Comparison of ENCODE assay signal across 8 cellular contexts in genomic region chr12:54390668-54391551, GRCh38. TPM values are rescaled to one million over a fixed set of nuclear protein-coding genes. Genes with fewer than 3 reads are reported as not detected.
A peak's percentile ranks its signal among the peaks of the same experiment; 100 is the strongest.
DNase-seq lines count a peak whose midpoint lies in the region; ATAC-seq and TF ChIP-seq lines count a peak whose summit lies in the region.
"Had no signal": no experiment of that assay in that cellular context is flagged by ENCODE, and none has a peak within 500 bp of the region (broad histone marks: within the 10 kb centered on the region; RNA-seq: fewer than 3 reads in every experiment).

No MANE protein-coding gene starts in this region.

- H3K56ac ChIP-seq in mesendoderm (ENCODE audit: low read length): peak overlapping the region; percentile 93

- H2BK15ac ChIP-seq in mesendoderm (replicated peaks; ENCODE audit: low read depth): peak overlapping the region; percentile 45

- no peak overlapping the region for H4K8ac ChIP-seq in mesendoderm (ENCODE audit: low read depth, low read length)

- H3K4ac ChIP-seq in mesendoderm (ENCODE audit: low read depth, low read length): no peak overlapping the region

- peak overlapping the region; percentile 77 for H3K18ac ChIP-seq in mesendoderm (ENCODE audit: low read length)

- no peak for TF ChIP-seq CTCF in activated B cell treated with CpG ODN at 0.5 μM for 24 hours (IDR thresholded peaks at IDR 0.05)

- TF ChIP-seq POLR2A in GM19193 (IDR thresholded peaks at IDR 0.05; ENCODE audit: extremely low read depth, insufficient read depth, insufficient read length): peak; percentile 30

- POLR2A ChIA-PET in activated B cell treated with CpG ODN at 0.5 μM for 24 hours (lab: Charles Lee): interaction anchor here (0.6 kb wide), 3 partner anchors 12 to 35 kb away, joined by 7 to 9 read pairs (median 8); no protein-coding TSS in a partner anchor

- ATAC-seq in activated B cell treated with CpG ODN at 0.5 μM for 24 hours (ENCODE audit: low read depth) (peak; percentile 96), HG02870 (IDR thresholded peaks at IDR 0.05; ENCODE audit: unreplicated experiment) (no peak)

- H3K27me3 ChIP-seq in mesendoderm (ENCODE audit: insufficient read depth, low read length, poor library complexity): no peaks in the 10 kb centered on the region
- H3K27me3 ChIP-seq: adrenal gland had no signal

- H2BK120ac ChIP-seq in mesendoderm (ENCODE audit: low read depth, low read length): peak overlapping the region; percentile 50

- H3K36me3 ChIP-seq in mesendoderm (ENCODE audit: control insufficient read depth, insufficient read depth, low read length): peaks cover 4% of the 10 kb centered on the region

- no peaks in the 10 kb centered on the region for H3K9me3 Mint-ChIP-seq in activated B cell treated with CpG ODN at 0.5 μM for 24 hours

- DNase-seq in NCI-H128 (lab: John Stamatoyannopoulos, UW; ENCODE audit: unreplicated experiment): peak; percentile 42
- DNase-seq in activated B cell treated with CpG ODN at 0.5 μM for 24 hours: peak; percentile 74
- DNase-seq in caudate nucleus (lab: John Stamatoyannopoulos, UW): peak in 38 of 61 donors; percentile 5 to 74 (median 38)
- DNase-seq in mesendoderm: peak; percentile 86
- peak; percentile 40 to 71 for DNase-seq in stimulated activated CD8-positive, alpha-beta memory T cell treated with anti-CD3 and anti-CD28 coated beads, Interleukin-7, amount 100 ng/mL, for 4 hours (ENCODE audit: low read depth in 2 of 2)

- H3K4me2 ChIP-seq in mesendoderm (ENCODE audit: low read length): peak overlapping the region; percentile 84

- peaks cover 63% of the 10 kb centered on the region for H3K4me1 Mint-ChIP-seq in activated B cell treated with CpG ODN at 0.5 μM for 24 hours

- peak overlapping the region; percentile 40 for H3K27ac ChIP-seq in caudate nucleus (ENCODE audit: low read depth, low read length)
- H3K27ac ChIP-seq in mesendoderm (ENCODE audit: low read depth, low read length): no peak overlapping the region
- H3K27ac ChIP-seq: adrenal gland had no signal

- CTCF ChIA-PET in activated B cell treated with CpG ODN at 0.5 μM for 24 hours (lab: Charles Lee): interaction anchor here (0.8 to 2.6 kb wide), 4 partner anchors 9 to 174 kb away, joined by 3 to 10 read pairs (median 4); no protein-coding TSS in a partner anchor

- H3K27ac Mint-ChIP-seq in activated B cell treated with CpG ODN at 0.5 μM for 24 hours: peak overlapping the region; percentile 41

- H3K9ac ChIP-seq in mesendoderm (ENCODE audit: low read length): peak overlapping the region; percentile 88

- no peak overlapping the region for H2AK5ac ChIP-seq in mesendoderm (ENCODE audit: low read length)

- H4K5ac ChIP-seq in mesendoderm (ENCODE audit: low read length): no peak overlapping the region

- peak overlapping the region; percentile 58 for H2BK5ac ChIP-seq in mesendoderm (ENCODE audit: low read length)

- peak overlapping the region; percentile 80 for H3K4me3 ChIP-seq in mesendoderm (ENCODE audit: low read length)

- H3K23ac ChIP-seq in mesendoderm (ENCODE audit: low read length): peak overlapping the region; percentile 39

- no peaks in the 10 kb centered on the region for H3K79me1 ChIP-seq in mesendoderm (ENCODE audit: low read length)

- WGBS in mesendoderm (ENCODE audit: extremely low coverage, insufficient coverage, low lambda C conversion rate): no CpG with 5 or more reads among the region's 51 CpGs

- H3K79me2 ChIP-seq in mesendoderm (ENCODE audit: control insufficient read depth, insufficient read depth, low read length): no peaks in the 10 kb centered on the region

- H3K27me3 Mint-ChIP-seq in activated B cell treated with CpG ODN at 0.5 μM for 24 hours: no peaks in the 10 kb centered on the region

- peak overlapping the region; percentile 83 for H3K4me3 Mint-ChIP-seq in activated B cell treated with CpG ODN at 0.5 μM for 24 hours

- intact Hi-C loops in activated B cell treated with CpG ODN at 0.5 μM for 24 hours (cut with micrococcal nuclease): loop anchor here (1.0 to 10.0 kb wide), 4 partner anchors 12 to 666 kb away; partner anchors contain the start of genes CALCOCO1, HOXC8, HOXC9 and NCKAP1L

- H3K36me3 Mint-ChIP-seq in activated B cell treated with CpG ODN at 0.5 μM for 24 hours (ENCODE audit: low read depth): no peaks in the 10 kb centered on the region

- peaks cover 44% of the 10 kb centered on the region for H3K4me1 ChIP-seq in mesendoderm (ENCODE audit: control insufficient read depth, low read depth, low read length)

RNA-seq across cellular contexts. Expression of gene ZNF385A, which starts 6.4 kb away (rescaled TPM):
- total RNA-seq in activated B cell treated with CpG ODN at 0.5 μM for 24 hours: 4.6 and 5.0 TPM in 2 replicates
- 6.6 TPM for polyA plus RNA-seq in mesendoderm (2013, experiment 1 of 2)
- 6.0 TPM for polyA plus RNA-seq in mesendoderm (2013, experiment 2 of 2)

RNA-seq across cellular contexts. Expression of gene GPR84, which starts 26.6 kb away (rescaled TPM):
- not detected in 2 replicates for total RNA-seq in activated B cell treated with CpG ODN at 0.5 μM for 24 hours
- polyA plus RNA-seq in mesendoderm (2013, experiment 1 of 2): not detected
- not detected for polyA plus RNA-seq in mesendoderm (2013, experiment 2 of 2)

RNA-seq across cellular contexts. Expression of gene ITGA5, which starts 28.2 kb away (rescaled TPM):
- 1.0 and 1.3 TPM in 2 replicates for total RNA-seq in activated B cell treated with CpG ODN at 0.5 μM for 24 hours
- polyA plus RNA-seq in mesendoderm (2013, experiment 1 of 2): 39.8 TPM
- 35.6 TPM for polyA plus RNA-seq in mesendoderm (2013, experiment 2 of 2)
